11 cellular contexts compared by ENCODE assay signal in genomic region chr10:75469018-75469616, GRCh38. TPM values are rescaled to one million over a fixed set of nuclear protein-coding genes. Genes with fewer than 3 reads are reported as not detected.
A peak's percentile ranks its signal among the peaks of the same experiment; 100 is the strongest.
DNase-seq lines count a peak whose midpoint lies in the region; ATAC-seq, FAIRE-seq and TF ChIP-seq lines count a peak whose summit lies in the region.
"Had no signal": no experiment of that assay in that cellular context is flagged by ENCODE, and none has a peak within 500 bp of the region (broad histone marks: within the 10 kb centered on the region; RNA-seq: fewer than 3 reads in every experiment).

No MANE protein-coding gene starts in this region.

- POLR2A ChIA-PET in activated CD4-positive, alpha-beta T cell treated with anti-CD3 and anti-CD28 coated beads for 36 hours (lab: Charles Lee), result interaction anchor here (0.7 kb wide), 1 partner anchor 24 kb away, joined by 3 read pairs; no protein-coding TSS in a partner anchor
- POLR2A ChIA-PET in CD8-positive, alpha-beta memory T cell (lab: Charles Lee), result no interaction called here

- no peaks in the 10 kb centered on the region for H3K9me2 ChIP-seq in MM.1S (replicated peaks; ENCODE audit: insufficient read depth, low read length)

- no peaks in the 10 kb centered on the region for H3K36me3 ChIP-seq in body of pancreas (replicated peaks in 1 of 2; ENCODE audit: insufficient read depth in 1 of 2, low read depth in 2 of 2)
- H3K36me3 ChIP-seq in keratinocyte (ENCODE audit: control insufficient read depth in 2 of 2, extremely low read depth in 1 of 2, insufficient read depth in 2 of 2, low read length in 2 of 2), result no peaks in the 10 kb centered on the region
- H3K36me3 ChIP-seq in uterus, result no peaks in the 10 kb centered on the region
- H3K36me3 ChIP-seq in CD8-positive, alpha-beta memory T cell (ENCODE audit: insufficient read depth, low read length), result no peaks in the 10 kb centered on the region
- H3K36me3 ChIP-seq in MM.1S (replicated peaks; ENCODE audit: insufficient read depth, low read length), result no peaks in the 10 kb centered on the region

- H3K9me3 Mint-ChIP-seq in activated CD4-positive, alpha-beta T cell treated with anti-CD3 and anti-CD28 coated beads for 36 hours (ENCODE audit: low read depth), result no peaks in the 10 kb centered on the region
- peaks cover 0 to 2% (median 0%) of the 10 kb centered on the region in 5 donors for H3K9me3 Mint-ChIP-seq in CD8-positive, alpha-beta memory T cell

- H3K4me3 ChIP-seq in body of pancreas, result no peak overlapping the region
- no peak overlapping the region for H3K4me3 ChIP-seq in keratinocyte (ENCODE audit: control insufficient read depth in 2 of 3, extremely low read depth in 1 of 3, insufficient read depth in 2 of 3, low read depth in 1 of 3, low read length in 3 of 3)
- H3K4me3 ChIP-seq in uterus, result no peak overlapping the region
- no peak overlapping the region for H3K4me3 ChIP-seq in CD8-positive, alpha-beta memory T cell (ENCODE audit: low read length)
- H3K4me3 ChIP-seq in MM.1S (ENCODE audit: low read length), result no peak overlapping the region

- TF ChIP-seq CTCF in body of pancreas (IDR thresholded peaks at IDR 0.05) (no peak), keratinocyte (optimal IDR thresholded peaks at IDR 0.05 in 1 of 3, IDR thresholded peaks at IDR 0.05 in 1 of 3, conservative IDR thresholded peaks at IDR 0.05 in 1 of 3; ENCODE audit: extremely low read depth in 1 of 3, insufficient read depth in 2 of 3, low read length in 3 of 3) (no peak), uterus (IDR thresholded peaks at IDR 0.05) (no peak), MM.1S (IDR thresholded peaks at IDR 0.05; ENCODE audit: low read length) (no peak)

- H3K36me3 Mint-ChIP-seq in activated CD4-positive, alpha-beta T cell treated with anti-CD3 and anti-CD28 coated beads for 36 hours (ENCODE audit: low read depth), result no peaks in the 10 kb centered on the region
- no peaks in the 10 kb centered on the region for H3K36me3 Mint-ChIP-seq in CD8-positive, alpha-beta memory T cell

- peak overlapping the region in 1 of 4 donors; percentile 7 for H3K27ac ChIP-seq in body of pancreas
- peak overlapping the region; percentile 11 for H3K27ac ChIP-seq in keratinocyte (ENCODE audit: control insufficient read depth, insufficient read depth, low read length)
- peak overlapping the region; percentile 66 to 70 for H3K27ac ChIP-seq in uterus
- no peak overlapping the region for H3K27ac ChIP-seq in CD8-positive, alpha-beta memory T cell (ENCODE audit: low read depth, low read length)
- no peak overlapping the region for H3K27ac ChIP-seq in MM.1S (ENCODE audit: low read length)

- no peaks in the 10 kb centered on the region for H3K9me1 ChIP-seq in keratinocyte (ENCODE audit: control insufficient read depth, extremely low read depth, insufficient read depth, low read length)

- peaks cover 6% of the 10 kb centered on the region for H3K4me1 ChIP-seq in body of pancreas
- peaks cover 30% of the 10 kb centered on the region for H3K4me1 ChIP-seq in keratinocyte (ENCODE audit: control insufficient read depth, extremely low read depth, insufficient read depth, low read length)
- H3K4me1 ChIP-seq in uterus, result peaks cover 15 to 17% of the 10 kb centered on the region in 2 donors
- H3K4me1 ChIP-seq in CD8-positive, alpha-beta memory T cell (ENCODE audit: insufficient read depth, low read length), result no peaks in the 10 kb centered on the region
- H3K4me1 ChIP-seq in MM.1S (ENCODE audit: low read length), result no peaks in the 10 kb centered on the region

- H3K4me1 Mint-ChIP-seq in activated CD4-positive, alpha-beta T cell treated with anti-CD3 and anti-CD28 coated beads for 36 hours, result no peaks in the 10 kb centered on the region
- no peaks in the 10 kb centered on the region for H3K4me1 Mint-ChIP-seq in CD8-positive, alpha-beta memory T cell
- H3K4me1 Mint-ChIP-seq: B cell had no signal

- H3K4me2 ChIP-seq in keratinocyte (ENCODE audit: control insufficient read depth, extremely low read depth, insufficient read depth, low read depth, low read length) (peak overlapping the region; percentile 57), MM.1S (ENCODE audit: low read depth, low read length) (no peak overlapping the region)

- H3K9ac ChIP-seq in keratinocyte (ENCODE audit: control insufficient read depth, extremely low read depth, insufficient read depth, low read length), result no peak overlapping the region
- H3K9ac ChIP-seq in MM.1S (ENCODE audit: low read length), result no peak overlapping the region

- H3K27me3 ChIP-seq in body of pancreas (no peaks in the 10 kb centered on the region), keratinocyte (ENCODE audit: control insufficient read depth, extremely low read depth, insufficient read depth, low read length) (no peaks in the 10 kb centered on the region), uterus (no peaks in the 10 kb centered on the region), MM.1S (replicated peaks; ENCODE audit: insufficient read depth, low read length) (no peaks in the 10 kb centered on the region)
- no peaks in the 10 kb centered on the region for H3K27me3 ChIP-seq in CD8-positive, alpha-beta memory T cell (ENCODE audit: insufficient read depth, low read length, poor library complexity, severe bottlenecking)

- WGBS in body of pancreas, 2 donors, result 54 to 69% methylated on average over 3 of the region's 3 CpGs

- FAIRE-seq in keratinocyte (lab: Jason Lieb, UNC), result peak; percentile 93
- FAIRE-seq: islet of Langerhans had no signal

- intact Hi-C loops in activated CD4-positive, alpha-beta T cell treated with anti-CD3 and anti-CD28 coated beads for 36 hours (cut with DNase I, micrococcal nuclease), result no loop called here
- intact Hi-C loops in body of pancreas (cut with DNase I), result no loop called here
- intact Hi-C loops in uterus (cut with DNase I; ENCODE audit: low total_unique reads), result no loop called here

- H3K9me3 ChIP-seq in body of pancreas (no peaks in the 10 kb centered on the region), keratinocyte (ENCODE audit: control insufficient read depth, low read depth, low read length) (no peaks in the 10 kb centered on the region), uterus (no peaks in the 10 kb centered on the region), MM.1S (replicated peaks; ENCODE audit: insufficient read depth, low read length) (no peaks in the 10 kb centered on the region)
- H3K9me3 ChIP-seq in CD8-positive, alpha-beta memory T cell (ENCODE audit: low read length), result no peaks in the 10 kb centered on the region

- no peak overlapping the region for H3K4me3 Mint-ChIP-seq in activated CD4-positive, alpha-beta T cell treated with anti-CD3 and anti-CD28 coated beads for 36 hours
- no peak overlapping the region for H3K4me3 Mint-ChIP-seq in CD8-positive, alpha-beta memory T cell
- H3K4me3 Mint-ChIP-seq: B cell had no signal

- H3K79me2 ChIP-seq in keratinocyte (ENCODE audit: control insufficient read depth, insufficient read depth, low read length) (no peaks in the 10 kb centered on the region), MM.1S (ENCODE audit: low read length) (no peaks in the 10 kb centered on the region)

- no peak for DNase-seq in activated CD4-positive, alpha-beta T cell treated with anti-CD3 and anti-CD28 coated beads for 36 hours
- DNase-seq in activated CD4-positive, alpha-beta T cell treated with anti-CD3 and anti-CD28 coated beads for 48 hours, result no peak
- DNase-seq in body of pancreas (peak; percentile 18 to 62 (median 22)), keratinocyte (ENCODE audit: low read depth, low spot score) (peak; percentile 56), uterus (peak; percentile 74 to 85), NCI-H2227 (lab: John Stamatoyannopoulos, UW; ENCODE audit: unreplicated experiment) (no peak), MM.1S (no peak)
- DNase-seq in CD8-positive, alpha-beta memory T cell, result no peak
- DNase-seq: NCI-H1930 had no signal

- H2AFZ ChIP-seq in keratinocyte (ENCODE audit: control insufficient read depth, low read length) (peak overlapping the region; percentile 40), MM.1S (ENCODE audit: low read length) (no peak overlapping the region)

- dilution Hi-C loops in keratinocyte (cut with MboI; ENCODE audit: extremely low pct_ligation_motif_present, low sequenced_read_pairs), result no loop called here

- no peak overlapping the region for H3K27ac Mint-ChIP-seq in activated CD4-positive, alpha-beta T cell treated with anti-CD3 and anti-CD28 coated beads for 36 hours
- H3K27ac Mint-ChIP-seq in CD8-positive, alpha-beta memory T cell, result no peak overlapping the region
- H3K27ac Mint-ChIP-seq: B cell had no signal

- H3F3A ChIP-seq in MM.1S (ENCODE audit: insufficient read depth, low read length), result no peaks in the 10 kb centered on the region

- H4K20me1 ChIP-seq in keratinocyte (ENCODE audit: control insufficient read depth, extremely low read depth, insufficient read depth, low read length), result no peaks in the 10 kb centered on the region
- H4K20me1 ChIP-seq in MM.1S (ENCODE audit: insufficient read depth, low read length), result no peaks in the 10 kb centered on the region

- peaks cover 4% of the 10 kb centered on the region for H3K27me3 Mint-ChIP-seq in activated CD4-positive, alpha-beta T cell treated with anti-CD3 and anti-CD28 coated beads for 36 hours
- H3K27me3 Mint-ChIP-seq in CD8-positive, alpha-beta memory T cell, result peaks cover 14 to 27% of the 10 kb centered on the region in 2 donors

- TF ChIP-seq POLR2A in body of pancreas (IDR thresholded peaks at IDR 0.05) (no peak), uterus (IDR thresholded peaks at IDR 0.05) (no peak)

- CTCF ChIA-PET in activated CD4-positive, alpha-beta T cell treated with anti-CD3 and anti-CD28 coated beads for 36 hours (lab: Charles Lee), result no interaction called here
- CTCF ChIA-PET in CD8-positive, alpha-beta memory T cell (lab: Charles Lee), result no interaction called here

- peak; percentile 16 for ATAC-seq in activated CD4-positive, alpha-beta T cell treated with anti-CD3 and anti-CD28 coated beads for 36 hours
- peak; percentile 66 for ATAC-seq in body of pancreas

RNA-seq across cellular contexts. Expression of gene LRMDA, which starts 37.7 kb away (rescaled TPM):
- total RNA-seq in activated CD4-positive, alpha-beta T cell treated with anti-CD3 and anti-CD28 coated beads for 36 hours, result not detected
- total RNA-seq in body of pancreas (10 to 100 TPM; 12.2 to 25.4 TPM), uterus (10 to 100 TPM in 1 of 4 donors, 1 to 10 TPM in 3; 1.5 to 15.7 (median 4.6) TPM)
- polyA plus RNA-seq in keratinocyte, result 0.46 TPM in 1 of 3 replicates, not detected in the others
- not detected for polyA plus RNA-seq in keratinocyte (2011; ENCODE audit: low read depth)
- polyA plus RNA-seq in keratinocyte (2011; cell fraction: cytosol; rRNA removed), result 0.32 TPM in 1 of 2 replicates, not detected in the other
- polyA plus RNA-seq in keratinocyte (2011; cell fraction: nucleus; rRNA removed), result 0.60 TPM in 1 of 2 replicates, not detected in the other
- not detected in 2 replicates for polyA plus RNA-seq in keratinocyte (2012; ENCODE audit: low replicate concordance)
- polyA minus RNA-seq in keratinocyte, result 1.0 TPM in 1 of 3 replicates, not detected in the others
- not detected for polyA minus RNA-seq in keratinocyte (2011; cell fraction: cytosol; rRNA and poly(A)+ RNA removed)
- polyA minus RNA-seq in keratinocyte (2011; cell fraction: nucleus; rRNA and poly(A)+ RNA removed), result 2.6 TPM in 1 of 2 replicates, not detected in the other
- total RNA-seq in CD8-positive, alpha-beta memory T cell, result not detected
- not detected for polyA plus RNA-seq in CD8-positive, alpha-beta memory T cell
- total RNA-seq: B cell had no signal

Comparison
In these comparisons a context has a peak if more than half of its experiments do, and no peak if none do; other contexts are left out.
1. DNase-seq: peak in body of pancreas (4 of 4), keratinocyte (single experiment) and uterus (2 of 2); none in activated CD4-positive, alpha-beta T cell treated with anti-CD3 and anti-CD28 coated beads for 36 hours (single experiment), activated CD4-positive, alpha-beta T cell treated with anti-CD3 and anti-CD28 coated beads for 48 hours (single experiment), CD8-positive, alpha-beta memory T cell (0 of 5), NCI-H2227 (single experiment) and MM.1S (single experiment).
2. H3K27ac ChIP-seq: peak in keratinocyte (single experiment) and uterus (2 of 2); none in CD8-positive, alpha-beta memory T cell (single experiment) and MM.1S (single experiment).